Comparison of ENCODE assay signal across 8 cellular contexts in the genomic region with DNA sequence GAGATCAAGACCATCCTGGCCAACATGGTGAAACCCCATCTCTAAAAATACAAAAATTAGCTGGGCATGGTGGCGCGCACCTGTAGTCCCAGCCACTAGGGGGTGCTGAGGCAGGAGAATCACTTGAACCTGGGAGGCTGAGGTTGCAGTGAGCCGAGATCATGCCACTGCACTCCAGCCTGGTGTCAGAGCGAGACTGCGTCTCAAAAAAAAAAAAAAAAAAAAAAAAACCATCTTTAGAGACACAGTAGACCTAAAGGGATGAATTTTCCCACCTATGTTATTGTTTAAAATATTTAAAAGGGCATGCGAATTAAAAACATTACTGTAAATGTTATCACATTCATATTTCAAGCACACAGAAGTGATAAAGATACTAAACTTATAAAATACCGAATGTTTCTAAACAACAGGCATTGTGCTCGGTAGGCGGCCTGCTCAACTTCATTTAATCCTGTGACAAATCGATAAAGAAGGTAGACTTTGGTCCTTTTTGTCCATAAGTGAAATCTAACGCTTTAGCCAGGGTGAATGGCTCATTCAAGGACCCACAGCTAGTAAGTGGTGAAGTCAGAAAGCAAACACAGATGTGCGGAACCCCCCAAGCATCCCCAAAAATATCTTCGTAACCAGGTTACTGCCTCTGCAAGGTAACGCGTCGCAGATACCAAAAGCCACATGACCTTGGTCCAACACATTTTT. TPM values are rescaled to one million over a fixed set of nuclear protein-coding genes. Genes with fewer than 3 reads are reported as not detected.
DNase-seq lines count a peak whose midpoint lies in the region; FAIRE-seq and TF ChIP-seq lines count a peak whose summit lies in the region.

No MANE protein-coding gene starts in this region.

- no peaks in the 10 kb centered on the region for H3K36me3 Mint-ChIP-seq in glutamatergic neuron (ENCODE audit: unreplicated experiment)

- DNase-seq in D721Med (ENCODE audit: insufficient read length, low spot score) (no peak), MV-4-11 (lab: John Stamatoyannopoulos, UW) (peak; percentile 8), glutamatergic neuron (peak; percentile 76), NCI-H774 (lab: John Stamatoyannopoulos, UW) (no peak), NCI-H1930 (lab: John Stamatoyannopoulos, UW) (no peak), NCI-H446 treated with DMSO at 0.1 percent for 48 hours (lab: John Stamatoyannopoulos, UW) (no peak)
- DNase-seq in activated T-cell treated with anti-CD3 and anti-CD28 coated beads, Interleukin-2, amount 50 U/mL, for 48 hours = peak; percentile 80
- DNase-seq in stimulated activated CD4-positive, alpha-beta T cell treated with anti-CD3 and anti-CD28 coated beads, Interleukin-2, amount 100 ng/mL, for 4 hours (ENCODE audit: low read depth) = peak; percentile 46

- TF ChIP-seq CTCF in D721Med (IDR thresholded peaks at IDR 0.05; ENCODE audit: insufficient read depth, missing control alignments) = peak; percentile 62
- TF ChIP-seq CTCF in glutamatergic neuron (IDR thresholded peaks at IDR 0.05; ENCODE audit: partially characterized antibody, unreplicated experiment) = peak; percentile 92

- H3K4me1 Mint-ChIP-seq in glutamatergic neuron (ENCODE audit: low read depth, unreplicated experiment) = no peaks in the 10 kb centered on the region

- no peak for FAIRE-seq in D721Med (lab: Jason Lieb, UNC)

- no peak overlapping the region for H3K27ac Mint-ChIP-seq in glutamatergic neuron (ENCODE audit: unreplicated experiment)

- no peak overlapping the region for H3K4me3 Mint-ChIP-seq in glutamatergic neuron (ENCODE audit: unreplicated experiment)

- H3K9me3 Mint-ChIP-seq in glutamatergic neuron (ENCODE audit: unreplicated experiment) = no peaks in the 10 kb centered on the region

- no peaks in the 10 kb centered on the region for H3K27me3 Mint-ChIP-seq in glutamatergic neuron (ENCODE audit: unreplicated experiment)

RNA-seq across cellular contexts. Expression of a gene that starts 16.1 kb away (rescaled TPM):
- 20.3 TPM for total RNA-seq in glutamatergic neuron (ENCODE audit: unreplicated experiment)

RNA-seq across cellular contexts. Expression of a gene that starts 16.8 kb away (rescaled TPM):
- 63.6 TPM for total RNA-seq in glutamatergic neuron (ENCODE audit: unreplicated experiment)

RNA-seq across cellular contexts. Expression of a gene that starts 45.5 kb away (rescaled TPM):
- total RNA-seq in glutamatergic neuron (ENCODE audit: unreplicated experiment) = 35.9 TPM

RNA-seq across cellular contexts. Expression of a gene that starts 45.7 kb away (rescaled TPM):
- total RNA-seq in glutamatergic neuron (ENCODE audit: unreplicated experiment) = 48.0 TPM

Comparison
In these comparisons a context has a peak if more than half of its experiments do, and no peak if none do; other contexts are left out.
1. DNase-seq: peak in MV-4-11 (single experiment), activated T-cell treated with anti-CD3 and anti-CD28 coated beads, Interleukin-2, amount 50 U/mL, for 48 hours (2 of 2), glutamatergic neuron (single experiment) and stimulated activated CD4-positive, alpha-beta T cell treated with anti-CD3 and anti-CD28 coated beads, Interleukin-2, amount 100 ng/mL, for 4 hours (single experiment); none in D721Med (single experiment), NCI-H774 (single experiment), NCI-H1930 (0 of 2) and NCI-H446 treated with DMSO at 0.1 percent for 48 hours (single experiment).